In genomic region chr15:76553102-76553501, GRCh38 we compare ENCODE assay signal across 22 cellular contexts.
DNase-seq lines count a peak whose midpoint lies in the region; ATAC-seq and FAIRE-seq lines count a peak whose summit lies in the region.
"Had no signal": no experiment of that assay in that cellular context is flagged by ENCODE, and none has a peak within 500 bp of the region (broad histone marks: within the 10 kb centered on the region; RNA-seq: fewer than 3 reads in every experiment).

No MANE protein-coding gene starts in this region.

- no peak overlapping the region for H3K4me2 ChIP-seq in neuronal stem cell (ENCODE audit: insufficient read depth, low read length, poor library complexity, severe bottlenecking)
- H3K4me2 ChIP-seq: A549, GM23338 had no signal

- peaks cover 7% of the 10 kb centered on the region for H3K9me3 Mint-ChIP-seq in activated T-helper 17 cell treated with anti-CD3 and anti-CD28 coated beads, Interleukin-2, amount 50 U/mL, for 72 hours
- H3K9me3 Mint-ChIP-seq: HFFc6 had no signal

- peak overlapping the region; percentile 30 for H3K4ac ChIP-seq in neuronal stem cell (ENCODE audit: low read length)

- no peak for DNase-seq in HTR-8/SVneo (ENCODE audit: insufficient read length, low spot score)
- no peak for DNase-seq in neuronal stem cell (ENCODE audit: low spot score)
- no peak for DNase-seq in occipital lobe (lab: John Stamatoyannopoulos, UW)
- no peak for DNase-seq in T-helper 1 cell
- no peak for DNase-seq in cerebellar nuclear complex (lab: John Stamatoyannopoulos, UW)
- DNase-seq: 8988T, ACHN, AML-193, C1 segment of cervical spinal cord, Calu3, COR-L47, DMS153, HFFc6 had no signal

- no peaks in the 10 kb centered on the region for H3K9me3 ChIP-seq in neuronal stem cell (replicated peaks in 1 of 2; ENCODE audit: control insufficient read depth in 2 of 2, insufficient read depth in 1 of 2, low read depth in 1 of 2, low read length in 2 of 2)
- H3K9me3 ChIP-seq: A549, HAP-1 had no signal

- peak overlapping the region; percentile 84 for H3K14ac ChIP-seq in neuronal stem cell (ENCODE audit: low read length)

- H3K27me3 Mint-ChIP-seq in activated T-helper 17 cell treated with anti-CD3 and anti-CD28 coated beads, Interleukin-2, amount 50 U/mL, for 72 hours, result no peaks in the 10 kb centered on the region
- H3K27me3 Mint-ChIP-seq: CD4-positive, alpha-beta memory T cell had no signal

- no peak overlapping the region for H3K4me3 Mint-ChIP-seq in activated T-helper 17 cell treated with anti-CD3 and anti-CD28 coated beads, Interleukin-2, amount 50 U/mL, for 72 hours
- H3K4me3 Mint-ChIP-seq: CD4-positive, alpha-beta memory T cell; GM23338; HFFc6 had no signal

- no CpG with 5 or more reads among the region's 5 CpGs for WGBS in neuronal stem cell (ENCODE audit: extremely low coverage in 2 of 2, insufficient read length in 2 of 2, insufficient replicate concordance in 1 of 2), 2 donors

- H3K36me3 ChIP-seq in neuronal stem cell (replicated peaks in 1 of 2; ENCODE audit: control insufficient read depth in 2 of 2, insufficient read depth in 2 of 2, low read length in 2 of 2), result no peaks in the 10 kb centered on the region
- H3K36me3 ChIP-seq: HAP-1 had no signal

- no peak overlapping the region for H4K8ac ChIP-seq in neuronal stem cell (ENCODE audit: low read depth, low read length)

- peak; percentile 31 for FAIRE-seq in HTR-8/SVneo (lab: Jason Lieb, UNC)
- FAIRE-seq: A549, G401.6, GM19239, H54 had no signal

- no peak overlapping the region for H2BK12ac ChIP-seq in neuronal stem cell (ENCODE audit: low read length)

- no peak overlapping the region for H2BK120ac ChIP-seq in neuronal stem cell (ENCODE audit: low read depth, low read length)

- H3K9ac ChIP-seq in neuronal stem cell (ENCODE audit: low read depth, low read length, poor library complexity), result peak overlapping the region; percentile 24

- H3K79me1 ChIP-seq in neuronal stem cell (ENCODE audit: low read depth, low read length), result no peaks in the 10 kb centered on the region

- H3K36me3 Mint-ChIP-seq in activated T-helper 17 cell treated with anti-CD3 and anti-CD28 coated beads, Interleukin-2, amount 50 U/mL, for 72 hours (ENCODE audit: low read depth), result peaks cover 4% of the 10 kb centered on the region

- H3K27ac Mint-ChIP-seq in activated T-helper 17 cell treated with anti-CD3 and anti-CD28 coated beads, Interleukin-2, amount 50 U/mL, for 72 hours, result peak overlapping the region; percentile 72
- H3K27ac Mint-ChIP-seq: GM23338, HFFc6 had no signal

- ATAC-seq in activated T-helper 17 cell treated with anti-CD3 and anti-CD28 coated beads, Interleukin-2, amount 50 U/mL, for 72 hours (replicated peaks), result no peak
- no peak for ATAC-seq in HG03108 (IDR thresholded peaks at IDR 0.05; ENCODE audit: unreplicated experiment)
- ATAC-seq: A549 had no signal

- peak overlapping the region; percentile 94 for H3K23ac ChIP-seq in neuronal stem cell (ENCODE audit: low read depth, low read length, poor library complexity)

- no peaks in the 10 kb centered on the region for H3K27me3 ChIP-seq in neuronal stem cell (ENCODE audit: control insufficient read depth in 3 of 3, insufficient read depth in 3 of 3, low read depth in 1 of 3, low read length in 3 of 3)

- H4K91ac ChIP-seq in neuronal stem cell (ENCODE audit: low read depth, low read length, poor library complexity), result no peak overlapping the region

- H3K4me1 ChIP-seq in neuronal stem cell (ENCODE audit: control insufficient read depth in 2 of 2, insufficient read depth in 1 of 2, low read depth in 1 of 2, low read length in 2 of 2), result peaks cover 0 to 3% of the 10 kb centered on the region in 2 donors
- H3K4me1 ChIP-seq: A549 had no signal

- H3K4me1 Mint-ChIP-seq in activated T-helper 17 cell treated with anti-CD3 and anti-CD28 coated beads, Interleukin-2, amount 50 U/mL, for 72 hours, result peaks cover 18% of the 10 kb centered on the region

- no peak overlapping the region for H3K4me3 ChIP-seq in neuronal stem cell (ENCODE audit: low read length in 2 of 2)
- H3K4me3 ChIP-seq: A549, GM23338, HAP-1 had no signal

- H2BK5ac ChIP-seq in neuronal stem cell (ENCODE audit: low read length), result peak overlapping the region; percentile 61

- no peak overlapping the region for H2AFZ ChIP-seq in neuronal stem cell (ENCODE audit: low read length)
- H2AFZ ChIP-seq: GM23338 had no signal

- H2BK15ac ChIP-seq in neuronal stem cell (ENCODE audit: low read length), result no peak overlapping the region

- H3K27ac ChIP-seq in neuronal stem cell (replicated peaks; ENCODE audit: low read length), result no peak overlapping the region
- H3K27ac ChIP-seq: A549 had no signal

- H3K18ac ChIP-seq in neuronal stem cell (ENCODE audit: low read length), result peak overlapping the region; percentile 16

- no peak overlapping the region for H2AK5ac ChIP-seq in neuronal stem cell (ENCODE audit: low read depth, low read length)
